Comparison of ENCODE assay signal across 11 cellular contexts in the genomic region with DNA sequence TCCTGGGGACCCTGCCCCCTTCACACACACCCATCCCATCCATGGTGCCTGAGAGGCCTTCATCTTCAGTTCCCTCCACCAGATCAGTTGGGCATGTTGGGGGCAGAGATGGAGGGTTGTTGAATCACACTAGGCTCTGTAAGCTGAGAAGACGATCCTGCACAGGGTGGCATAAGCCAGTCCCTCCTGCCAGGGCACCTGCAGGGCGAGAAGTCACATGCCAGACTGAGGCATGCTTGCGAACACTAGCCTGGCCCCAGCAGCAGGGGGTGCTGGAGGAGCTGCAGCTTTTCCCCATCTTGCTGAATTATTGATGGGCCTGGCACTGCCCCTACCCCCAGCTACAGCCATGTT. TPM values are rescaled to one million over a fixed set of nuclear protein-coding genes. Genes with fewer than 3 reads are reported as not detected.
DNase-seq lines count a peak whose midpoint lies in the region; ATAC-seq, FAIRE-seq and TF ChIP-seq lines count a peak whose summit lies in the region.
"Had no signal": no experiment of that assay in that cellular context is flagged by ENCODE, and none has a peak within 500 bp of the region (broad histone marks: within the 10 kb centered on the region; RNA-seq: fewer than 3 reads in every experiment).

No MANE protein-coding gene starts in this region.

- H3K27me3 ChIP-seq in KMS-11 (ENCODE audit: insufficient read depth, low read depth) (no peaks in the 10 kb centered on the region), GM12878 (replicated peaks in 1 of 2; ENCODE audit: control insufficient read depth in 2 of 2, insufficient read depth in 2 of 2, low read length in 1 of 2) (peaks cover 6 to 12% of the 10 kb centered on the region in 2 experiments), osteoblast (ENCODE audit: insufficient read depth, low read length) (no peaks in the 10 kb centered on the region), esophagus squamous epithelium (peaks cover 21 to 51% (median 23%) of the 10 kb centered on the region in 4 donors)

- no peaks in the 10 kb centered on the region; the same call in 2 of the 3 replicates for H3K9me3 ChIP-seq in GM12878 (replicated peaks; ENCODE audit: control insufficient read depth, insufficient read depth, low read length)
- no peaks in the 10 kb centered on the region for H3K9me3 ChIP-seq in osteoblast (ENCODE audit: low read depth, low read length)
- H3K9me3 ChIP-seq in esophagus squamous epithelium = no peaks in the 10 kb centered on the region

- CTCF ChIA-PET in GM12878 (lab: Yijun Ruan, JAX) = interaction anchor here (0.7 to 1.3 kb wide), 3 partner anchors 15 to 422 kb away, joined by 4 read pairs; no protein-coding TSS in a partner anchor

- ATAC-seq in GM12878 = peak; percentile 17; the same call in 1 of the 3 replicates
- no peak for ATAC-seq in GM21529 (IDR thresholded peaks at IDR 0.05; ENCODE audit: unreplicated experiment)

- H3K36me3 ChIP-seq in KMS-11 (ENCODE audit: insufficient read depth) (no peaks in the 10 kb centered on the region), GM12878 (ENCODE audit: control insufficient read depth in 2 of 2, insufficient read depth in 2 of 2, low read length in 1 of 2) (no peaks in the 10 kb centered on the region), osteoblast (ENCODE audit: insufficient read depth, low read length) (no peaks in the 10 kb centered on the region), esophagus squamous epithelium (no peaks in the 10 kb centered on the region)

- WGBS in GM12878 (ENCODE audit: insufficient coverage, insufficient replicate concordance, low lambda C conversion rate, missing lambda C conversion rate) = 25% methylated on average over 3 of the region's 3 CpGs
- WGBS in esophagus squamous epithelium, 2 donors = 67 to 82% methylated on average over 3 of the region's 3 CpGs

- no TSS peak for BruUV-seq in GM12878 (replicated peaks; lab: Mats Ljungman, UMichigan)

- no peak overlapping the region for H3K4me3 ChIP-seq in KMS-11 (IDR thresholded peaks at IDR 0.05; ENCODE audit: insufficient read depth, low read depth, low read length)
- no peak overlapping the region for H3K4me3 ChIP-seq in GM12878
- no peak overlapping the region for H3K4me3 ChIP-seq in osteoblast (ENCODE audit: insufficient read depth, low read length)
- no peak overlapping the region for H3K4me3 ChIP-seq in esophagus squamous epithelium

- in situ Hi-C loops in GM12878 (cut with MboI) = loop anchor here (5.0 kb wide), 2 partner anchors 381 to 671 kb away; no protein-coding TSS in a partner anchor

- SMC1A ChIA-PET in GM12878 (lab: Charles Lee; ENCODE audit: uncharacterized antibody, unreplicated experiment) = interaction anchor here (1.5 kb wide), 1 partner anchor 422 kb away, joined by 3 read pairs; no protein-coding TSS in a partner anchor

- H3K4me2 ChIP-seq in KMS-11 = no peak overlapping the region
- H3K4me2 ChIP-seq in GM12878 (ENCODE audit: control insufficient read depth, insufficient read depth) = no peak overlapping the region
- no peak overlapping the region for H3K4me2 ChIP-seq in osteoblast (ENCODE audit: insufficient read depth, low read length)

- H3K9ac ChIP-seq in KMS-11 = no peak overlapping the region
- H3K9ac ChIP-seq in GM12878 (ENCODE audit: control insufficient read depth, insufficient read depth, low read length) = no peak overlapping the region

- TF ChIP-seq CTCF in KMS-11 (conservative IDR thresholded peaks at IDR 0.05; ENCODE audit: low read depth, low read length) (0 out of 2 replicates have a peak, but pooled peaks have one; percentile 28), GM12878 (IDR thresholded peaks at IDR 0.05 in 2 of 3, conservative IDR thresholded peaks at IDR 0.05 in 1 of 3; ENCODE audit: control insufficient read depth in 2 of 3, extremely low read depth in 1 of 3, insufficient read depth in 1 of 3, low read depth in 3 of 3, low read length in 3 of 3) (peak in 2 of 3 experiments; percentile 8 to 25; a peak in 3 of 6 replicates), osteoblast (IDR thresholded peaks at IDR 0.05; ENCODE audit: extremely low read depth, low read depth, low read length) (peak; percentile 42), esophagus squamous epithelium (IDR thresholded peaks at IDR 0.05) (peak in 3 of 6 experiments; percentile 9 to 56 (median 32))

- FAIRE-seq in GM12878 (lab: Jason Lieb, UNC) = no peak
- FAIRE-seq: GM12891 had no signal

- TF ChIP-seq POLR2A in GM12878 (IDR thresholded peaks at IDR 0.05; ENCODE audit: low read depth, low read length) (no peak), esophagus squamous epithelium (IDR thresholded peaks at IDR 0.05) (no peak)

- H2AFZ ChIP-seq in KMS-11 (ENCODE audit: low read depth) = no peak overlapping the region
- no peak overlapping the region for H2AFZ ChIP-seq in GM12878 (ENCODE audit: control insufficient read depth, low read depth, low read length)
- H2AFZ ChIP-seq in osteoblast (ENCODE audit: low read length) = no peak overlapping the region

- no peak for TF ChIP-seq RAD21 in GM12878 (IDR thresholded peaks at IDR 0.05; ENCODE audit: insufficient read depth, low read depth, low read length)

- intact Hi-C loops in GM12878 (cut with micrococcal nuclease; ENCODE audit: unreplicated experiment) (no loop called here), esophagus squamous epithelium (cut with DNase I) (no loop called here)

- H3K4me1 ChIP-seq in KMS-11 (ENCODE audit: low read depth, poor library complexity, severe bottlenecking) = peaks cover 12% of the 10 kb centered on the region
- no peaks in the 10 kb centered on the region for H3K4me1 ChIP-seq in GM12878 (ENCODE audit: control insufficient read depth, insufficient read depth, low read length)
- peaks cover 27% of the 10 kb centered on the region for H3K4me1 ChIP-seq in osteoblast (ENCODE audit: insufficient read depth, low read length)
- H3K4me1 ChIP-seq in esophagus squamous epithelium = peaks cover 25 to 45% (median 25%) of the 10 kb centered on the region in 3 donors

- H3K79me2 ChIP-seq in KMS-11 (ENCODE audit: insufficient read depth, low read depth) = no peaks in the 10 kb centered on the region
- no peaks in the 10 kb centered on the region for H3K79me2 ChIP-seq in GM12878 (ENCODE audit: control insufficient read depth, insufficient read depth, low read length)
- peaks cover 44% of the 10 kb centered on the region for H3K79me2 ChIP-seq in osteoblast (ENCODE audit: insufficient read depth, low read length)

- no peaks in the 10 kb centered on the region for H4K20me1 ChIP-seq in KMS-11 (ENCODE audit: insufficient read depth)
- H4K20me1 ChIP-seq in GM12878 (ENCODE audit: control insufficient read depth, insufficient read depth) = no peaks in the 10 kb centered on the region
- no peaks in the 10 kb centered on the region for H4K20me1 ChIP-seq in osteoblast (ENCODE audit: insufficient read depth, low read length)

- no peak for TF ChIP-seq EP300 in GM12878 (IDR thresholded peaks at IDR 0.05; ENCODE audit: borderline replicate concordance in 1 of 2, control insufficient read depth in 1 of 2, low read depth in 2 of 2, low read length in 2 of 2)

- RAD21 ChIA-PET in GM12878 (lab: Charles Lee; ENCODE audit: unreplicated experiment) = no interaction called here

- H3K27ac ChIP-seq in KMS-11 (no peak overlapping the region), GM12878 (ENCODE audit: control insufficient read depth, insufficient read depth) (no peak overlapping the region), osteoblast (ENCODE audit: low read depth, low read length) (peak overlapping the region; percentile 17), esophagus squamous epithelium (peak overlapping the region in 2 of 4 donors; percentile 62 to 91)

- DNase-seq in DMS53 (lab: John Stamatoyannopoulos, UW) (peak; percentile 35), DMS53 treated with DMSO at 0.1 percent for 48 hours (lab: John Stamatoyannopoulos, UW; ENCODE audit: unreplicated experiment) (no peak), GM12878 (ENCODE audit: low read depth, low spot score) (no peak), osteoblast (ENCODE audit: insufficient read length, low spot score, missing footprints) (no peak), NOMO-1 (lab: John Stamatoyannopoulos, UW; ENCODE audit: unreplicated experiment in 2 of 2) (no peak), esophagus squamous epithelium (lab: John Stamatoyannopoulos, UW) (no peak)
- DNase-seq: activated CD4-positive, alpha-beta T cell treated with anti-CD3 and anti-CD28 coated beads, Interleukin-2, amount 50 U/mL, for 48 hours had no signal

- POLR2A ChIA-PET in GM12878 (lab: Charles Lee) = no interaction called here

RNA-seq across cellular contexts. Expression of gene TBX2, which starts 6.1 kb away (rescaled TPM):
- not detected in 2 replicates for total RNA-seq in GM12878 (2013; cell fraction: nucleolus; rRNA removed)
- total RNA-seq in GM12878 (2014; rRNA removed) = not detected in 2 replicates
- total RNA-seq in GM12878 (2014; rRNA removed; fragmentation: Illumina TruSeq; extraction: Trizol) = not detected in 2 replicates
- total RNA-seq in GM12878 (2021) = 0.11 and 0.13 TPM in 2 replicates
- not detected for polyA plus RNA-seq in GM12878 (2011; ENCODE audit: low read depth)
- polyA plus RNA-seq in GM12878 (2011; rRNA removed) = not detected in 2 replicates
- not detected in 2 replicates for polyA plus RNA-seq in GM12878 (2011; cell fraction: cytosol; rRNA removed)
- polyA plus RNA-seq in GM12878 (2011; cell fraction: nucleus; rRNA removed) = not detected in 2 replicates
- polyA plus RNA-seq in GM12878 (2012) = not detected in 2 replicates
- not detected in 2 replicates for polyA plus RNA-seq in GM12878 (2014; fragmentation: Illumina TruSeq; extraction: Trizol)
- polyA plus RNA-seq in GM12878 (2014; fragmentation: Nextera tagmentation; extraction: Ambion mirVana) = not detected
- not detected in 2 replicates for polyA plus RNA-seq in GM12878 (2014; rRNA removed)
- not detected for polyA plus RNA-seq in GM12878 (2016; fragmentation: Nextera tagmentation; extraction: Ambion mirVana)
- polyA minus RNA-seq in GM12878 (2011; rRNA and poly(A)+ RNA removed) = not detected in 2 replicates
- polyA minus RNA-seq in GM12878 (2011; cell fraction: cytosol; rRNA and poly(A)+ RNA removed) = not detected in 2 replicates
- not detected in 2 replicates for polyA minus RNA-seq in GM12878 (2011; cell fraction: nucleus; rRNA and poly(A)+ RNA removed)
- total RNA-seq in osteoblast = 10.3 and 11.6 TPM in 2 replicates
- 10 to 100 TPM in 1 of 4 donors, 1 to 10 TPM in 3; 2.2 to 13.4 (median 4.2) TPM for total RNA-seq in esophagus squamous epithelium

RNA-seq across cellular contexts. Expression of gene TBX4, which starts 58.7 kb away (rescaled TPM):
- total RNA-seq in GM12878 (2013; cell fraction: nucleolus; rRNA removed) = not detected in 2 replicates
- not detected in 2 replicates for total RNA-seq in GM12878 (2014; rRNA removed)
- not detected in 2 replicates for total RNA-seq in GM12878 (2014; rRNA removed; fragmentation: Illumina TruSeq; extraction: Trizol)
- not detected in 2 replicates for total RNA-seq in GM12878 (2021)
- polyA plus RNA-seq in GM12878 (2011; ENCODE audit: low read depth) = not detected
- polyA plus RNA-seq in GM12878 (2011; rRNA removed) = not detected in 2 replicates
- 0.03 TPM in 1 of 2 replicates, not detected in the other for polyA plus RNA-seq in GM12878 (2011; cell fraction: cytosol; rRNA removed)
- polyA plus RNA-seq in GM12878 (2011; cell fraction: nucleus; rRNA removed) = 0.06 TPM in 1 of 2 replicates, not detected in the other
- polyA plus RNA-seq in GM12878 (2012) = 0.07 TPM in 1 of 2 replicates, not detected in the other
- polyA plus RNA-seq in GM12878 (2014; fragmentation: Illumina TruSeq; extraction: Trizol) = 0.01 TPM in 1 of 2 replicates, not detected in the other
- not detected for polyA plus RNA-seq in GM12878 (2014; fragmentation: Nextera tagmentation; extraction: Ambion mirVana)
- not detected in 2 replicates for polyA plus RNA-seq in GM12878 (2014; rRNA removed)
- not detected for polyA plus RNA-seq in GM12878 (2016; fragmentation: Nextera tagmentation; extraction: Ambion mirVana)
- 0.15 TPM in 1 of 2 replicates, not detected in the other for polyA minus RNA-seq in GM12878 (2011; rRNA and poly(A)+ RNA removed)
- polyA minus RNA-seq in GM12878 (2011; cell fraction: cytosol; rRNA and poly(A)+ RNA removed) = not detected in 2 replicates
- not detected in 2 replicates for polyA minus RNA-seq in GM12878 (2011; cell fraction: nucleus; rRNA and poly(A)+ RNA removed)
- total RNA-seq in osteoblast = 0.59 TPM in 1 of 2 replicates, not detected in the other
- not detected for total RNA-seq in esophagus squamous epithelium
- total RNA-seq: omental fat pad had no signal
